In the genomic region with DNA sequence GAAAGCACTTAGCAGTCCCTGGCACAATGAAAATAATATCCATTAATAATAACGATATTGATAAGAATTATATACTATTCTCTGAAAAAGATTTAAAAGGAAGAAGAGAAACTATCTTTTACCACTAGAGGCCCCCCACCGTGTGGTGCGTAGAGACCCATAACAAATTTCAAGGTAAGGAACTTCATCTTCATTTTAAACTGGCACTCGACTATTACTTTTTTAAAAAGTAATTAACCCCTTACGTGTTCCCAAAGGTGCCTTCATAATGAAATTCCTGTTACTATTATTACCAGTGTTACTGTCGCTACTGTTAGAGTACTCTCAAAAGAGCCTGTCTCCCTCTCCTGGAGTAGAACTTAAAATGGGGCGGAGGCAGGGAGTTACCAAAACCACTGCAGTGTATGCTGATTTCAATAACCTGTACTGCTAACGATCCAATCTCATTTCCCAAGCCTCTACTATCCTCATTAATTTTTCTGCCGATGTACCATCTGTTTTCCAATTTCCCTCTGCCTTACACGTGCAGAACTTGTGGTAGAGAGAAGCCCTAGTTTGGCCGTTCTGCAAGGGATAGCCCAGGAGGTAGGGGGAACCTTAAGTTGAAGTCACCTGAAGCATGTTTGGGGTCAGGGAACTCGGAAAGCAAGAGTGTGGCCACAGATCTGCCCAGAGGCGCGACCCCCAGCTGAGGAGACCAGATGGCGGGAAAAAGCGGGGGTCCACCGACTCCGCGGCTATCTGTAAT, we compare ENCODE assay signal across 8 cellular contexts. TPM values are rescaled to one million over a fixed set of nuclear protein-coding genes. Genes with fewer than 3 reads are reported as not detected.
DNase-seq lines count a peak whose midpoint lies in the region; ATAC-seq lines count a peak whose summit lies in the region.

No MANE protein-coding gene starts in this region.

- ATAC-seq in GM18502 (IDR thresholded peaks at IDR 0.05; ENCODE audit: poor library complexity, unreplicated experiment), result peak; percentile 25
- peak in 1 of 2 donors; percentile 16 for ATAC-seq in activated naive CD4-positive, alpha-beta T cell treated with anti-CD3 and anti-CD28 coated beads, Interleukin-2, amount 50 U/mL, for 72 hours

- H3K9me3 ChIP-seq in iPS DF 6.9 (ENCODE audit: control insufficient read depth, insufficient read depth, low read length) (no peaks in the 10 kb centered on the region), stomach smooth muscle (ENCODE audit: control insufficient read depth in 2 of 2, low read length in 2 of 2) (no peaks in the 10 kb centered on the region), MG63 (no peaks in the 10 kb centered on the region)

- H3K79me2 ChIP-seq in ACC112 (ENCODE audit: control insufficient read depth, insufficient read depth, low read length, unreplicated experiment), result peaks cover 10% of the 10 kb centered on the region

- H3K36me3 Mint-ChIP-seq in activated naive CD4-positive, alpha-beta T cell treated with anti-CD3 and anti-CD28 coated beads, Interleukin-2, amount 50 U/mL, for 72 hours, result peaks cover 3 to 13% of the 10 kb centered on the region in 2 donors

- H3K9ac ChIP-seq in stomach smooth muscle (ENCODE audit: low read length in 2 of 2), result peak overlapping the region in 1 of 2 donors; percentile 33

- H3K4me3 ChIP-seq in ACC112 (ENCODE audit: low read depth, low read length), result peak overlapping the region; percentile 96
- peak overlapping the region; percentile 89; the same call in 1 of the 2 replicates for H3K4me3 ChIP-seq in iPS DF 6.9 (ENCODE audit: low read length)
- H3K4me3 ChIP-seq in stomach smooth muscle (ENCODE audit: low read length in 2 of 2), result peak overlapping the region; percentile 63 to 74
- H3K4me3 ChIP-seq in MG63, result no peak overlapping the region; the same call in 1 of the 2 replicates

- H2AFZ ChIP-seq in ACC112 (ENCODE audit: low read length, unreplicated experiment), result peak overlapping the region; percentile 97

- peaks cover 3% of the 10 kb centered on the region for H3K4me1 ChIP-seq in ACC112 (ENCODE audit: control insufficient read depth, insufficient read depth, low read length, unreplicated experiment)
- no peaks in the 10 kb centered on the region for H3K4me1 ChIP-seq in iPS DF 6.9 (ENCODE audit: control insufficient read depth, insufficient read depth, low read length)
- H3K4me1 ChIP-seq in stomach smooth muscle (ENCODE audit: control insufficient read depth, insufficient read depth, low read length), result no peaks in the 10 kb centered on the region

- H3K9me3 Mint-ChIP-seq in activated naive CD4-positive, alpha-beta T cell treated with anti-CD3 and anti-CD28 coated beads, Interleukin-2, amount 50 U/mL, for 72 hours, result no peaks in the 10 kb centered on the region

- H3K27ac ChIP-seq in ACC112 (ENCODE audit: low read depth, low read length) (no peak overlapping the region), iPS DF 6.9 (ENCODE audit: low read length) (no peak overlapping the region), stomach smooth muscle (ENCODE audit: low read length) (no peak overlapping the region)

- DNase-seq in HuH-7 (ENCODE audit: low spot score) (peak; percentile 18), iPS DF 6.9 (ENCODE audit: low read depth, low spot score) (no peak), MG63 (no peak), GM19240 (ENCODE audit: insufficient read length, low spot score) (no peak)
- peak in 1 of 2 donors; percentile 52 for DNase-seq in activated naive CD4-positive, alpha-beta T cell treated with anti-CD3 and anti-CD28 coated beads, Interleukin-2, amount 50 U/mL, for 72 hours (ENCODE audit: low spot score in 2 of 2)

- H3K36me3 ChIP-seq in ACC112 (ENCODE audit: insufficient read depth, low read length), result no peaks in the 10 kb centered on the region
- H3K36me3 ChIP-seq in iPS DF 6.9 (ENCODE audit: control insufficient read depth, insufficient read depth, low read length), result no peaks in the 10 kb centered on the region
- no peaks in the 10 kb centered on the region for H3K36me3 ChIP-seq in stomach smooth muscle (ENCODE audit: control insufficient read depth in 2 of 2, insufficient read depth in 2 of 2, low read length in 2 of 2)
- no peaks in the 10 kb centered on the region for H3K36me3 ChIP-seq in MG63

- WGBS in iPS DF 6.9 (ENCODE audit: insufficient coverage, insufficient read length), result no CpG with 5 or more reads among the region's 19 CpGs

- peak overlapping the region; percentile 84 to 98 for H3K27ac Mint-ChIP-seq in activated naive CD4-positive, alpha-beta T cell treated with anti-CD3 and anti-CD28 coated beads, Interleukin-2, amount 50 U/mL, for 72 hours

- H3K27me3 ChIP-seq in ACC112 (ENCODE audit: insufficient read depth, low read length), result no peaks in the 10 kb centered on the region
- no peaks in the 10 kb centered on the region for H3K27me3 ChIP-seq in iPS DF 6.9 (ENCODE audit: control insufficient read depth, insufficient read depth, low read length)
- H3K27me3 ChIP-seq in stomach smooth muscle (ENCODE audit: control insufficient read depth in 1 of 2, insufficient read depth in 2 of 2, low read length in 2 of 2), result no peaks in the 10 kb centered on the region
- H3K27me3 ChIP-seq in MG63, result no peaks in the 10 kb centered on the region; the same call in 1 of the 2 replicates

RNA-seq across cellular contexts. Expression of gene STK26, which starts 0.8 kb away (rescaled TPM):
- 10 to 100 TPM; 60.0 to 80.5 TPM for total RNA-seq in activated naive CD4-positive, alpha-beta T cell treated with anti-CD3 and anti-CD28 coated beads, Interleukin-2, amount 50 U/mL, for 72 hours
- total RNA-seq in MG63 (2014; rRNA removed; shearing (Covaris generic); ENCODE audit: low replicate concordance), result 4.5 and 12.3 TPM in 2 replicates
